1 cellular context compared by ENCODE assay signal in genomic region chr17:45149669-45150603, GRCh38.
TF ChIP-seq lines count a peak whose summit lies in the region.

No MANE protein-coding gene starts in this region.

TF ChIP-seq in HepG2, 621 proteins besides CTCF, POLR2A, EP300 and RAD21 (continued from another document and continues in another):
- TF ChIP-seq TFAP4 (IDR thresholded peaks at IDR 0.05; ENCODE audit: borderline replicate concordance, low read depth), result peak; percentile 63; the same call in 1 of the 2 replicates
- TF ChIP-seq POLR2G (IDR thresholded peaks at IDR 0.05; ENCODE audit: low read depth, low read length), result no peak; the same call in 1 of the 2 replicates
- no peak for TF ChIP-seq MLXIP (CRISPR knock-in tag; IDR thresholded peaks at IDR 0.05; ENCODE audit: borderline replicate concordance)
- peak; percentile 71; the same call in 1 of the 2 replicates for TF ChIP-seq AHR (CRISPR knock-in tag; IDR thresholded peaks at IDR 0.05)
- TF ChIP-seq FOXK2 (IDR thresholded peaks at IDR 0.05), result no peak
- no peak for TF ChIP-seq EHMT2 (IDR thresholded peaks at IDR 0.05; ENCODE audit: borderline replicate concordance, low read depth, low read length)
- no peak for TF ChIP-seq SP140L (CRISPR knock-in tag; IDR thresholded peaks at IDR 0.05; ENCODE audit: borderline replicate concordance)
- TF ChIP-seq TBX2 (CRISPR knock-in tag; IDR thresholded peaks at IDR 0.05; ENCODE audit: borderline replicate concordance), result peak; percentile 6; the same call in 1 of the 2 replicates
- TF ChIP-seq ZNF329 (CRISPR knock-in tag; IDR thresholded peaks at IDR 0.05; ENCODE audit: low read depth), result no peak
- TF ChIP-seq DMTF1 (CRISPR knock-in tag; IDR thresholded peaks at IDR 0.05), result no peak
- TF ChIP-seq UBTF (CRISPR knock-in tag; IDR thresholded peaks at IDR 0.05), result peak; percentile 64
- TF ChIP-seq KDM3A (CRISPR knock-in tag; IDR thresholded peaks at IDR 0.05; ENCODE audit: low read depth), result no peak
- no peak; the same call in 1 of the 2 replicates for TF ChIP-seq ZHX2 (IDR thresholded peaks at IDR 0.05; ENCODE audit: low read depth)
- no peak for TF ChIP-seq ZHX2 (CRISPR knock-in tag; IDR thresholded peaks at IDR 0.05; ENCODE audit: borderline replicate concordance)
- TF ChIP-seq TOE1 (CRISPR knock-in tag; IDR thresholded peaks at IDR 0.05), result no peak
- TF ChIP-seq ZNF589 (CRISPR knock-in tag; conservative IDR thresholded peaks at IDR 0.05), result no peak
- peak; percentile 87 for TF ChIP-seq ZNF430 (CRISPR knock-in tag; IDR thresholded peaks at IDR 0.05)
- TF ChIP-seq ZNF124 (CRISPR knock-in tag; IDR thresholded peaks at IDR 0.05), result no peak
- no peak for TF ChIP-seq FOSL1 (CRISPR knock-in tag; IDR thresholded peaks at IDR 0.05; ENCODE audit: borderline replicate concordance)
- TF ChIP-seq ZNF574 (CRISPR knock-in tag; IDR thresholded peaks at IDR 0.05), result 0 out of 2 replicates have a peak, but pooled peaks have one; percentile 5
- TF ChIP-seq ZNF543 (CRISPR knock-in tag; IDR thresholded peaks at IDR 0.05), result no peak
- TF ChIP-seq ZFP36L2 (CRISPR knock-in tag; IDR thresholded peaks at IDR 0.05), result no peak
- TF ChIP-seq RARA (CRISPR knock-in tag; IDR thresholded peaks at IDR 0.05), result peak; percentile 40
- no peak; the same call in 1 of the 2 replicates for TF ChIP-seq ZNF280D (CRISPR knock-in tag; IDR thresholded peaks at IDR 0.05)
- no peak for TF ChIP-seq ZNF766 (CRISPR knock-in tag; IDR thresholded peaks at IDR 0.05; ENCODE audit: borderline replicate concordance)
- TF ChIP-seq STAT6 (CRISPR knock-in tag; IDR thresholded peaks at IDR 0.05; ENCODE audit: borderline replicate concordance), result no peak
- no peak for TF ChIP-seq ZNF747 (CRISPR knock-in tag; IDR thresholded peaks at IDR 0.05; ENCODE audit: borderline replicate concordance)
- no peak for TF ChIP-seq ZNF720 (CRISPR knock-in tag; IDR thresholded peaks at IDR 0.05)
- TF ChIP-seq CBX2 (IDR thresholded peaks at IDR 0.05; ENCODE audit: low read depth, low read length), result no peak
- no peak for TF ChIP-seq CBX2 (CRISPR knock-in tag; IDR thresholded peaks at IDR 0.05; ENCODE audit: low read depth)
- 0 out of 2 replicates have a peak, but pooled peaks have one; percentile 4 for TF ChIP-seq EED (CRISPR knock-in tag; IDR thresholded peaks at IDR 0.05)
- no peak for TF ChIP-seq TBL1XR1 (IDR thresholded peaks at IDR 0.05; ENCODE audit: borderline replicate concordance, low read length, partially characterized antibody)
- no peak for TF ChIP-seq ZNF12 (CRISPR knock-in tag; IDR thresholded peaks at IDR 0.05)
- TF ChIP-seq ZFP36 (IDR thresholded peaks at IDR 0.05; ENCODE audit: borderline replicate concordance, low read depth, low read length, partially characterized antibody), result no peak
- TF ChIP-seq RFX3 (CRISPR knock-in tag; IDR thresholded peaks at IDR 0.05), result no peak
